In genomic region chr19:1261863-1262686, GRCh38 we compare ENCODE assay signal across 1 cellular context.
TF ChIP-seq lines count a peak whose summit lies in the region.

No MANE protein-coding gene starts in this region.

TF ChIP-seq in H1, 55 proteins besides CTCF, POLR2A, EP300 and RAD21:
- no peak for TF ChIP-seq TAF7 (optimal IDR thresholded peaks at IDR 0.05; ENCODE audit: borderline replicate concordance, low read depth, low read length)
- no peak for TF ChIP-seq YY1 (IDR thresholded peaks at IDR 0.05; ENCODE audit: low read depth, low read length)
- TF ChIP-seq SIX5 (IDR thresholded peaks at IDR 0.05; ENCODE audit: low read depth, low read length), result no peak
- TF ChIP-seq KDM4A (IDR thresholded peaks at IDR 0.05; ENCODE audit: low read depth, low read length, severe bottlenecking), result no peak
- no peak for TF ChIP-seq TEAD4 (IDR thresholded peaks at IDR 0.05; ENCODE audit: low read depth, low read length)
- TF ChIP-seq SP1 (IDR thresholded peaks at IDR 0.05; ENCODE audit: low read depth, low read length), result no peak
- no peak for TF ChIP-seq BACH1 (IDR thresholded peaks at IDR 0.05; ENCODE audit: low read length)
- no peak for TF ChIP-seq GABPA (IDR thresholded peaks at IDR 0.05; ENCODE audit: borderline replicate concordance, insufficient read depth, low read length)
- no peak for TF ChIP-seq NANOG (IDR thresholded peaks at IDR 0.05; ENCODE audit: insufficient read depth, low read depth, low read length, poor library complexity, severe bottlenecking)
- TF ChIP-seq SAP30 (IDR thresholded peaks at IDR 0.05; ENCODE audit: insufficient read depth, insufficient replicate concordance, low read length), result no peak
- TF ChIP-seq SRF (IDR thresholded peaks at IDR 0.05; ENCODE audit: low read depth, low read length), result no peak
- TF ChIP-seq SUZ12 (IDR thresholded peaks at IDR 0.05; ENCODE audit: low read length), result no peak
- no peak for TF ChIP-seq KDM1A (IDR thresholded peaks at IDR 0.05; ENCODE audit: borderline replicate concordance, low read length)
- TF ChIP-seq CBX8 (IDR thresholded peaks at IDR 0.05; ENCODE audit: borderline replicate concordance, low read depth, low read length), result no peak
- TF ChIP-seq POU5F1 (IDR thresholded peaks at IDR 0.05; ENCODE audit: low read depth, low read length), result no peak
- TF ChIP-seq ZNF274 (IDR thresholded peaks at IDR 0.05; ENCODE audit: borderline replicate concordance, extremely low read depth, low read length), result no peak
- no peak for TF ChIP-seq CTBP2 (IDR thresholded peaks at IDR 0.05; ENCODE audit: borderline replicate concordance, insufficient read depth, insufficient read length, low read length)
- TF ChIP-seq GTF2F1 (IDR thresholded peaks at IDR 0.05; ENCODE audit: borderline replicate concordance, low read depth, low read length), result no peak
